1 cellular context compared by ENCODE assay signal in the genomic region with DNA sequence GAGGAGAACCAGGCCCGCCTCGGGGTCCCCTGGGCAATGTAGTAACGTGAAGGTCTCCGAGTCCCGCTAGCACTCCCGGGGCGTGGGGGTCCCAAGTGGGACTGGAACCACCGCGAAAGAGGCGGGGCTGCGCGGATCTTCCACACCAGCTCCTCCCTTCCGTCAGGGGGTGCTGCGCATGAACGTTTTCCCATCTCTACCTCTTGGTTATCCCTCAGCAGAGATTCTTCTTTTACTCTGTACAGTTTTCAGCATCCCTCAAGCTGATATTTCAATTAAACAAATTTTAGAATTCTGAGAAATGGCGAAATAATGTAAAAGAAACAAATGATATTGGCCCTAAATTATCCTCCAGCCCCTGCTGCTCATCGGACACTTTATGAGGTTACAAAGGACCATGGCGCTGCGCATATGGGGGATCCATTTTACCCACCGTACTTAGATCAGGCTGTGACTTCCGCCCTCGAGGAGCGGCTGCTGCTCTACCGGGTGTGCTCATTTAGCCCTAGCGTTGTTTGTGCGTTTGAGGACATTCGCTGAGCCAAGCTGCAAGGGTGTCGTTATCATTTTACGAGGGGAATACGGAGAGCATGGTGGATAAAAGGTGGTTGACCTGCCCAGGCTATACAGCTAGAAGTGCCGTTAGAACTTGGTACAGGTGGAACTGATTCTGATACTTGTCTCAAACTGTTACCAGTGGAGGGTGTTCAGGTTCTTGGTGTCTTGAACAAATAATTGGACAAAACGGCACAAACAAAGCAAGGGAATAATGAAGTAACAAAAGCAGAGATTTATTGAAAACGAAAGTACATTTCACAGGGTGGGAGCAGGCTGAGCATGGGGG.
TF ChIP-seq lines count a peak whose summit lies in the region.

No MANE protein-coding gene starts in this region.

TF ChIP-seq in K562, 482 proteins besides CTCF, POLR2A, EP300 and RAD21 (continued from another document and continues in another):
- TF ChIP-seq, protein P1, sequence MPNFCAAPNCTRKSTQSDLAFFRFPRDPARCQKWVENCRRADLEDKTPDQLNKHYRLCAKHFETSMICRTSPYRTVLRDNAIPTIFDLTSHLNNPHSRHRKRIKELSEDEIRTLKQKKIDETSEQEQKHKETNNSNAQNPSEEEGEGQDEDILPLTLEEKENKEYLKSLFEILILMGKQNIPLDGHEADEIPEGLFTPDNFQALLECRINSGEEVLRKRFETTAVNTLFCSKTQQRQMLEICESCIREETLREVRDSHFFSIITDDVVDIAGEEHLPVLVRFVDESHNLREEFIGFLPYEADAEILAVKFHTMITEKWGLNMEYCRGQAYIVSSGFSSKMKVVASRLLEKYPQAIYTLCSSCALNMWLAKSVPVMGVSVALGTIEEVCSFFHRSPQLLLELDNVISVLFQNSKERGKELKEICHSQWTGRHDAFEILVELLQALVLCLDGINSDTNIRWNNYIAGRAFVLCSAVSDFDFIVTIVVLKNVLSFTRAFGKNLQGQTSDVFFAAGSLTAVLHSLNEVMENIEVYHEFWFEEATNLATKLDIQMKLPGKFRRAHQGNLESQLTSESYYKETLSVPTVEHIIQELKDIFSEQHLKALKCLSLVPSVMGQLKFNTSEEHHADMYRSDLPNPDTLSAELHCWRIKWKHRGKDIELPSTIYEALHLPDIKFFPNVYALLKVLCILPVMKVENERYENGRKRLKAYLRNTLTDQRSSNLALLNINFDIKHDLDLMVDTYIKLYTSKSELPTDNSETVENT (CRISPR knock-in tag; IDR thresholded peaks at IDR 0.05): no peak
- no peak for TF ChIP-seq ZC3H8 (IDR thresholded peaks at IDR 0.05)
- peak; percentile 71; the same call in 1 of the 2 replicates for TF ChIP-seq ELF2 (CRISPR knock-in tag; IDR thresholded peaks at IDR 0.05)
- TF ChIP-seq TEAD1 (CRISPR knock-in tag; IDR thresholded peaks at IDR 0.05): peak in 1 of 2 experiments; percentile 22; a peak in 1 of 4 replicates
- TF ChIP-seq TFAM (CRISPR knock-in tag; conservative IDR thresholded peaks at IDR 0.05): no peak
- TF ChIP-seq NFYB (IDR thresholded peaks at IDR 0.05; ENCODE audit: extremely low read depth, insufficient read length): no peak
- 0 out of 2 replicates have a peak, but pooled peaks have one; percentile 6 for TF ChIP-seq BACH1 (tag; IDR thresholded peaks at IDR 0.05)
- no peak for TF ChIP-seq FOS (IDR thresholded peaks at IDR 0.05; ENCODE audit: extremely low read depth, insufficient read length)
- TF ChIP-seq, protein P2, sequence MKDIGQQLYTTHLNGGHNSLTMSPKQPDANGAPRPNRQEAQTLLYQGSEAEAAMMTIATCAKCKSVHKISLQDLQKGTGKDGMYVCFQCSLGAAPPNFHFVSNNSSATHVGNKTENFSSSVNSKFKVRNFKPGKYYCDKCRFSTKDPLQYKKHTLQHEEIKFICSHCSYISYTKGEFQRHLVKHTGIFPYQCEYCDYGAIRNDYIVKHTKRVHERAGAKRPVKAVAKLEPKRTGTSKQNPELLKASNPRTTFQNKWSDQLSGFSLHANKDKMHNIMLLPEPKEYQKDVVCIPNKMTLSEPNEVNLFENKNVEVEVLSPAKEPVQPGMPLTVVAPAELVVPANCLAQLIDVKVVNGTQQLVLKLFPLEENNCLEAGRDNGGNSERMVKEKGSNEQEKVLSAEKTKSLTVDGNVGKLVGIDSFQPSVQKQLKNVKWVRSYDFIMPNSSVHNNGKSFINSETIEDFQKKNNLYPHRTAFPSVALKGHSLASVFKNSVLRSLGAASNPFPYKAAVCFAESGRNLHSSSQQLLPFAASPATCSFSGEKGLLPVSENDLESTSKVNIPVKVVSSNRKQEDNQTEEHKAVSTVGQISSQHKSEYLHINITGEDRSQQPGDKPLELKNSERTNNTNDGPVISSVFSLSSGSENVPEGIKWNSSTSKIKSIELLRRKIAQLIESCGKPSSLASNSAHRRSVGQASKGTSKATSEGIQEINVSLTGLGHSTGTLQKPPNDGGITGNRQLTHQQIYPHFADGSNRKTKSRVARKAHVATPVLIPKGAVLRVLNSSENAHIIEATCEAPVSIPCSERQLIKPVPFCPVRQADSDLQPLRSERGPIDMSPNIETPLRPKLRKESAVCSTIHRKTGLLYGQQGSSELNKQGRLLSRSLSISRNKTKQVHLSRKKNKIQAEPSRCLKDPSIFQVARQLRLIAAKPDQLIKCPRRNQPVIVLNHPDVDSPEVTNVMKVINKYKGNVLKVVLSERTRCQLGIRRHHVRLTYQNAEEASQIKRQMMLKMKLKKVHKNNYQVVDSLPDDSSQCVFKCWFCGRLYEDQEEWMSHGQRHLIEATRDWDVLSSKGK (CRISPR knock-in tag; IDR thresholded peaks at IDR 0.05): no peak
- TF ChIP-seq, protein P3, sequence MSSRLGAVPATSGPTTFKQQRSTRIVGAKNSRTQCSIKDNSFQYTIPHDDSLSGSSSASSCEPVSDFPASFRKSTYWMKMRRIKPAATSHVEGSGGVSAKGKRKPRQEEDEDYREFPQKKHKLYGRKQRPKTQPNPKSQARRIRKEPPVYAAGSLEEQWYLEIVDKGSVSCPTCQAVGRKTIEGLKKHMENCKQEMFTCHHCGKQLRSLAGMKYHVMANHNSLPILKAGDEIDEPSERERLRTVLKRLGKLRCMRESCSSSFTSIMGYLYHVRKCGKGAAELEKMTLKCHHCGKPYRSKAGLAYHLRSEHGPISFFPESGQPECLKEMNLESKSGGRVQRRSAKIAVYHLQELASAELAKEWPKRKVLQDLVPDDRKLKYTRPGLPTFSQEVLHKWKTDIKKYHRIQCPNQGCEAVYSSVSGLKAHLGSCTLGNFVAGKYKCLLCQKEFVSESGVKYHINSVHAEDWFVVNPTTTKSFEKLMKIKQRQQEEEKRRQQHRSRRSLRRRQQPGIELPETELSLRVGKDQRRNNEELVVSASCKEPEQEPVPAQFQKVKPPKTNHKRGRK (tag; IDR thresholded peaks at IDR 0.05): no peak
- TF ChIP-seq, protein P4, sequence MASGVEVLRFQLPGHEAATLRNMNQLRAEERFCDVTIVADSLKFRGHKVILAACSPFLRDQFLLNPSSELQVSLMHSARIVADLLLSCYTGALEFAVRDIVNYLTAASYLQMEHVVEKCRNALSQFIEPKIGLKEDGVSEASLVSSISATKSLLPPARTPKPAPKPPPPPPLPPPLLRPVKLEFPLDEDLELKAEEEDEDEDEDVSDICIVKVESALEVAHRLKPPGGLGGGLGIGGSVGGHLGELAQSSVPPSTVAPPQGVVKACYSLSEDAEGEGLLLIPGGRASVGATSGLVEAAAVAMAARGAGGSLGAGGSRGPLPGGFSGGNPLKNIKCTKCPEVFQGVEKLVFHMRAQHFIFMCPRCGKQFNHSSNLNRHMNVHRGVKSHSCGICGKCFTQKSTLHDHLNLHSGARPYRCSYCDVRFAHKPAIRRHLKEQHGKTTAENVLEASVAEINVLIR (CRISPR knock-in tag; IDR thresholded peaks at IDR 0.05): no peak; the same call in 1 of the 2 replicates
- TF ChIP-seq, protein P5, sequence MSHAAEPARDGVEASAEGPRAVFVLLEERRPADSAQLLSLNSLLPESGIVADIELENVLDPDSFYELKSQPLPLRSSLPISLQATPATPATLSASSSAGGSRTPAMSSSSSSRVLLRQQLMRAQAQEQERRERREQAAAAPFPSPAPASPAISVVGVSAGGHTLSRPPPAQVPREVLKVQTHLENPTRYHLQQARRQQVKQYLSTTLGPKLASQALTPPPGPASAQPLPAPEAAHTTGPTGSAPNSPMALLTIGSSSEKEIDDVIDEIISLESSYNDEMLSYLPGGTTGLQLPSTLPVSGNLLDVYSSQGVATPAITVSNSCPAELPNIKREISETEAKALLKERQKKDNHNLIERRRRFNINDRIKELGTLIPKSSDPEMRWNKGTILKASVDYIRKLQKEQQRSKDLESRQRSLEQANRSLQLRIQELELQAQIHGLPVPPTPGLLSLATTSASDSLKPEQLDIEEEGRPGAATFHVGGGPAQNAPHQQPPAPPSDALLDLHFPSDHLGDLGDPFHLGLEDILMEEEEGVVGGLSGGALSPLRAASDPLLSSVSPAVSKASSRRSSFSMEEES (CRISPR knock-in tag; IDR thresholded peaks at IDR 0.05): no peak
- TF ChIP-seq SMAD3 (CRISPR knock-in tag; conservative IDR thresholded peaks at IDR 0.05): no peak
- no peak for TF ChIP-seq MTA2 (IDR thresholded peaks at IDR 0.05; ENCODE audit: low read depth)
- peak; percentile 96 for TF ChIP-seq GABPB1 (CRISPR knock-in tag; IDR thresholded peaks at IDR 0.05)
- peak; percentile 44; the same call in 1 of the 2 replicates for TF ChIP-seq POLR2AphosphoS5 (IDR thresholded peaks at IDR 0.05; ENCODE audit: control insufficient read depth, insufficient read depth, low read depth, low read length)
- TF ChIP-seq, protein P6, sequence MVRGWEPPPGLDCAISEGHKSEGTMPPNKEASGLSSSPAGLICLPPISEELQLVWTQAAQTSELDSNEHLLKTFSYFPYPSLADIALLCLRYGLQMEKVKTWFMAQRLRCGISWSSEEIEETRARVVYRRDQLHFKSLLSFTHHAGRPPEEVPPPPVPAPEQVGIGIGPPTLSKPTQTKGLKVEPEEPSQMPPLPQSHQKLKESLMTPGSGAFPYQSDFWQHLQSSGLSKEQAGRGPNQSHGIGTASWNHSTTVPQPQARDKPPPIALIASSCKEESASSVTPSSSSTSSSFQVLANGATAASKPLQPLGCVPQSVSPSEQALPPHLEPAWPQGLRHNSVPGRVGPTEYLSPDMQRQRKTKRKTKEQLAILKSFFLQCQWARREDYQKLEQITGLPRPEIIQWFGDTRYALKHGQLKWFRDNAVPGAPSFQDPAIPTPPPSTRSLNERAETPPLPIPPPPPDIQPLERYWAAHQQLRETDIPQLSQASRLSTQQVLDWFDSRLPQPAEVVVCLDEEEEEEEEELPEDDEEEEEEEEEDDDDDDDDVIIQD (CRISPR knock-in tag; IDR thresholded peaks at IDR 0.05): no peak
- TF ChIP-seq MBD2 (IDR thresholded peaks at IDR 0.05; ENCODE audit: borderline replicate concordance, low read depth): peak; percentile 84
- no peak for TF ChIP-seq ZNF184 (CRISPR knock-in tag; IDR thresholded peaks at IDR 0.05)
- no peak for TF ChIP-seq MYNN (IDR thresholded peaks at IDR 0.05)
- TF ChIP-seq MYNN (CRISPR knock-in tag; IDR thresholded peaks at IDR 0.05): no peak
- TF ChIP-seq ZFP1 (CRISPR knock-in tag; IDR thresholded peaks at IDR 0.05): no peak
- no peak for TF ChIP-seq RUNX1 (IDR thresholded peaks at IDR 0.05; ENCODE audit: low read depth)
- no peak for TF ChIP-seq HDAC3 (IDR thresholded peaks at IDR 0.05; ENCODE audit: borderline replicate concordance, partially characterized antibody)
- no peak for TF ChIP-seq NR3C1 (CRISPR knock-in tag; IDR thresholded peaks at IDR 0.05)
- TF ChIP-seq, protein P7, sequence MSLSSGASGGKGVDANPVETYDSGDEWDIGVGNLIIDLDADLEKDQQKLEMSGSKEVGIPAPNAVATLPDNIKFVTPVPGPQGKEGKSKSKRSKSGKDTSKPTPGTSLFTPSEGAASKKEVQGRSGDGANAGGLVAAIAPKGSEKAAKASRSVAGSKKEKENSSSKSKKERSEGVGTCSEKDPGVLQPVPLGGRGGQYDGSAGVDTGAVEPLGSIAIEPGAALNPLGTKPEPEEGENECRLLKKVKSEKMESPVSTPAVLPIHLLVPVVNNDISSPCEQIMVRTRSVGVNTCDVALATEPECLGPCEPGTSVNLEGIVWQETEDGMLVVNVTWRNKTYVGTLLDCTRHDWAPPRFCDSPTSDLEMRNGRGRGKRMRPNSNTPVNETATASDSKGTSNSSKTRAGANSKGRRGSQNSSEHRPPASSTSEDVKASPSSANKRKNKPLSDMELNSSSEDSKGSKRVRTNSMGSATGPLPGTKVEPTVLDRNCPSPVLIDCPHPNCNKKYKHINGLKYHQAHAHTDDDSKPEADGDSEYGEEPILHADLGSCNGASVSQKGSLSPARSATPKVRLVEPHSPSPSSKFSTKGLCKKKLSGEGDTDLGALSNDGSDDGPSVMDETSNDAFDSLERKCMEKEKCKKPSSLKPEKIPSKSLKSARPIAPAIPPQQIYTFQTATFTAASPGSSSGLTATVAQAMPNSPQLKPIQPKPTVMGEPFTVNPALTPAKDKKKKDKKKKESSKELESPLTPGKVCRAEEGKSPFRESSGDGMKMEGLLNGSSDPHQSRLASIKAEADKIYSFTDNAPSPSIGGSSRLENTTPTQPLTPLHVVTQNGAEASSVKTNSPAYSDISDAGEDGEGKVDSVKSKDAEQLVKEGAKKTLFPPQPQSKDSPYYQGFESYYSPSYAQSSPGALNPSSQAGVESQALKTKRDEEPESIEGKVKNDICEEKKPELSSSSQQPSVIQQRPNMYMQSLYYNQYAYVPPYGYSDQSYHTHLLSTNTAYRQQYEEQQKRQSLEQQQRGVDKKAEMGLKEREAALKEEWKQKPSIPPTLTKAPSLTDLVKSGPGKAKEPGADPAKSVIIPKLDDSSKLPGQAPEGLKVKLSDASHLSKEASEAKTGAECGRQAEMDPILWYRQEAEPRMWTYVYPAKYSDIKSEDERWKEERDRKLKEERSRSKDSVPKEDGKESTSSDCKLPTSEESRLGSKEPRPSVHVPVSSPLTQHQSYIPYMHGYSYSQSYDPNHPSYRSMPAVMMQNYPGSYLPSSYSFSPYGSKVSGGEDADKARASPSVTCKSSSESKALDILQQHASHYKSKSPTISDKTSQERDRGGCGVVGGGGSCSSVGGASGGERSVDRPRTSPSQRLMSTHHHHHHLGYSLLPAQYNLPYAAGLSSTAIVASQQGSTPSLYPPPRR (CRISPR knock-in tag; IDR thresholded peaks at IDR 0.05; ENCODE audit: borderline replicate concordance): no peak
- TF ChIP-seq, protein P8, sequence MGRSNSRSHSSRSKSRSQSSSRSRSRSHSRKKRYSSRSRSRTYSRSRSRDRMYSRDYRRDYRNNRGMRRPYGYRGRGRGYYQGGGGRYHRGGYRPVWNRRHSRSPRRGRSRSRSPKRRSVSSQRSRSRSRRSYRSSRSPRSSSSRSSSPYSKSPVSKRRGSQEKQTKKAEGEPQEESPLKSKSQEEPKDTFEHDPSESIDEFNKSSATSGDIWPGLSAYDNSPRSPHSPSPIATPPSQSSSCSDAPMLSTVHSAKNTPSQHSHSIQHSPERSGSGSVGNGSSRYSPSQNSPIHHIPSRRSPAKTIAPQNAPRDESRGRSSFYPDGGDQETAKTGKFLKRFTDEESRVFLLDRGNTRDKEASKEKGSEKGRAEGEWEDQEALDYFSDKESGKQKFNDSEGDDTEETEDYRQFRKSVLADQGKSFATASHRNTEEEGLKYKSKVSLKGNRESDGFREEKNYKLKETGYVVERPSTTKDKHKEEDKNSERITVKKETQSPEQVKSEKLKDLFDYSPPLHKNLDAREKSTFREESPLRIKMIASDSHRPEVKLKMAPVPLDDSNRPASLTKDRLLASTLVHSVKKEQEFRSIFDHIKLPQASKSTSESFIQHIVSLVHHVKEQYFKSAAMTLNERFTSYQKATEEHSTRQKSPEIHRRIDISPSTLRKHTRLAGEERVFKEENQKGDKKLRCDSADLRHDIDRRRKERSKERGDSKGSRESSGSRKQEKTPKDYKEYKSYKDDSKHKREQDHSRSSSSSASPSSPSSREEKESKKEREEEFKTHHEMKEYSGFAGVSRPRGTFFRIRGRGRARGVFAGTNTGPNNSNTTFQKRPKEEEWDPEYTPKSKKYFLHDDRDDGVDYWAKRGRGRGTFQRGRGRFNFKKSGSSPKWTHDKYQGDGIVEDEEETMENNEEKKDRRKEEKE (IDR thresholded peaks at IDR 0.05; ENCODE audit: borderline replicate concordance in 1 of 2, control insufficient read depth in 1 of 2, low read depth in 2 of 2, low read length in 1 of 2): peak in 1 of 2 experiments; percentile 91; a peak in 2 of 4 replicates
- no peak for TF ChIP-seq ZNF431 (CRISPR knock-in tag; IDR thresholded peaks at IDR 0.05)
- no peak for TF ChIP-seq RFX5 (IDR thresholded peaks at IDR 0.05; ENCODE audit: low read depth, low read length)
- TF ChIP-seq, protein P9, sequence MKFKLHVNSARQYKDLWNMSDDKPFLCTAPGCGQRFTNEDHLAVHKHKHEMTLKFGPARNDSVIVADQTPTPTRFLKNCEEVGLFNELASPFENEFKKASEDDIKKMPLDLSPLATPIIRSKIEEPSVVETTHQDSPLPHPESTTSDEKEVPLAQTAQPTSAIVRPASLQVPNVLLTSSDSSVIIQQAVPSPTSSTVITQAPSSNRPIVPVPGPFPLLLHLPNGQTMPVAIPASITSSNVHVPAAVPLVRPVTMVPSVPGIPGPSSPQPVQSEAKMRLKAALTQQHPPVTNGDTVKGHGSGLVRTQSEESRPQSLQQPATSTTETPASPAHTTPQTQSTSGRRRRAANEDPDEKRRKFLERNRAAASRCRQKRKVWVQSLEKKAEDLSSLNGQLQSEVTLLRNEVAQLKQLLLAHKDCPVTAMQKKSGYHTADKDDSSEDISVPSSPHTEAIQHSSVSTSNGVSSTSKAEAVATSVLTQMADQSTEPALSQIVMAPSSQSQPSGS (CRISPR knock-in tag; IDR thresholded peaks at IDR 0.05): no peak
